Comparison of ENCODE assay signal across 8 cellular contexts in the genomic region with DNA sequence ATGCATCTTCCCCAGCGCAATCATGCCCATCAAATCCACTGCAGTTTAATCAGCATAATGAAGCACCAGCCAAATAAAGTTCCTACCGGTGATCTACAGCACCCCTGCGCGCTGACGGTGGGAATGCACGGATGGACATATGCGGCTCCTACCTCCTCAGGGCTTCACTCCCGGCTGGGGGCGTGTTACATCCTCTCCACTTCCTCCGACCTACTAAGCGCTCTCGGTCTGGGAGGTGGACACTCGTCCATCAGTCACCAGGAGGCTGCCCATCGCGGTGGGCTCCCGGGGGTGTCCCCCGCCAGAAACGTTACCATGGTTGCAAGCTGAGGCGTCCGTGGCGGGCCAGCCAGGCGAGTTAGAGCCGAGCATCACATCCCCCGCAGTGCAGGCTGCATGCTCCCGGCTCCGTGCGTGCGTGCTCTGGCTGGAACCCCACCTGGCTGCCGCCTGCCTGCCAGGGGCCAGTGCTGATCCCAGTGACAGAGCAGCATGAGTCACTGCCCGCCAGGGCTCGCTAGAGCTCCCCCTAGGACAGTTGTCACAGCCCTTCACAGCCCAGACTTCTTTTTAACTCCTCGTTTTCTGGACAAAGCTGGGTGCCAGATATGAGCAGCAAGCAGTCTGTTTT.
DNase-seq lines count a peak whose midpoint lies in the region; ATAC-seq and TF ChIP-seq lines count a peak whose summit lies in the region.

No MANE protein-coding gene starts in this region.

- peak; percentile 62 for DNase-seq in HK-2 (ENCODE audit: unreplicated experiment)
- peak; percentile 24 for DNase-seq in UCSD-AML1 (lab: John Stamatoyannopoulos, UW; ENCODE audit: unreplicated experiment)
- peak; percentile 52 to 87 for DNase-seq in cardiac muscle cell (ENCODE audit: low read depth in 1 of 2, low spot score in 1 of 2)
- peak; percentile 80 for DNase-seq in pons (ENCODE audit: low spot score)

- no peaks in the 10 kb centered on the region for H3K79me2 ChIP-seq in ACC112 (ENCODE audit: control insufficient read depth, insufficient read depth, low read length, unreplicated experiment)

- H3K9me3 ChIP-seq in cardiac muscle cell (ENCODE audit: low read depth), result no peaks in the 10 kb centered on the region

- ATAC-seq in GM19035 (IDR thresholded peaks at IDR 0.05; ENCODE audit: unreplicated experiment) (no peak), GM21515 (IDR thresholded peaks at IDR 0.05; ENCODE audit: unreplicated experiment) (no peak), HG03354 (IDR thresholded peaks at IDR 0.05; ENCODE audit: poor library complexity, severe bottlenecking, unreplicated experiment) (no peak)

- peak overlapping the region; percentile 10 for H2AFZ ChIP-seq in ACC112 (ENCODE audit: low read length, unreplicated experiment)

- peaks cover 7% of the 10 kb centered on the region; the same call in 1 of the 2 replicates for H3K36me3 ChIP-seq in ACC112 (ENCODE audit: insufficient read depth, low read length)
- no peaks in the 10 kb centered on the region for H3K36me3 ChIP-seq in cardiac muscle cell

- H3K27ac ChIP-seq in ACC112 (ENCODE audit: low read depth, low read length), result no peak overlapping the region
- H3K27ac ChIP-seq in cardiac muscle cell, result no peak overlapping the region

- H3K4me1 ChIP-seq in ACC112 (ENCODE audit: control insufficient read depth, insufficient read depth, low read length, unreplicated experiment) (peaks cover 20% of the 10 kb centered on the region), cardiac muscle cell (ENCODE audit: low read depth) (peaks cover 4% of the 10 kb centered on the region)

- no peaks in the 10 kb centered on the region for H3K27me3 ChIP-seq in ACC112 (ENCODE audit: insufficient read depth, low read length)
- no peaks in the 10 kb centered on the region for H3K27me3 ChIP-seq in cardiac muscle cell

- TF ChIP-seq CTCF in cardiac muscle cell (IDR thresholded peaks at IDR 0.05; ENCODE audit: low read depth, low read length), result peak; percentile 37

- H3K4me3 ChIP-seq in ACC112 (ENCODE audit: low read depth, low read length), result no peak overlapping the region
- H3K4me3 ChIP-seq in cardiac muscle cell, result peak overlapping the region; percentile 27

Comparison
In these comparisons a context has a peak if more than half of its experiments do, and no peak if none do; other contexts are left out.
1. DNase-seq: peak in every context shown above with its lines; median percentile 80 in pons; 70 in cardiac muscle cell; 62 in HK-2; 24 in UCSD-AML1.